8 cellular contexts compared by ENCODE assay signal in genomic region chr16:83898463-83899271, GRCh38. TPM values are rescaled to one million over a fixed set of nuclear protein-coding genes. Genes with fewer than 3 reads are reported as not detected.
A peak's percentile ranks its signal among the peaks of the same experiment; 100 is the strongest.
DNase-seq lines count a peak whose midpoint lies in the region; ATAC-seq, FAIRE-seq and TF ChIP-seq lines count a peak whose summit lies in the region.

Gene MLYCD, plus strand, starts transcription at chr16:83899115. Its CDS starts 30 bp downstream, at chr16:83899145.

- peak; percentile 55 to 86 for DNase-seq in A549 (ENCODE audit: low read depth in 1 of 2, low spot score in 1 of 2)
- peak; percentile 50 for DNase-seq in NCI-H2196 treated with DMSO at 0.1 percent for 48 hours (lab: John Stamatoyannopoulos, UW; ENCODE audit: unreplicated experiment)
- DNase-seq in activated CD4-positive, alpha-beta T cell treated with anti-CD3 and anti-CD28 coated beads for 36 hours: peak; percentile 82
- peak; percentile 88 to 91 for DNase-seq in left colon
- DNase-seq in stimulated activated CD4-positive, alpha-beta T cell treated with anti-CD3 and anti-CD28 coated beads, Interleukin-1b, Interleukin-23, amount 100 ng/mL, for 4 hours (ENCODE audit: low read depth in 2 of 2): peak; percentile 49 to 69

- peak within 1 kb of the TSS; percentile 63 for H3K4me3 ChIP-seq in A549

- POLR2A ChIA-PET in A549 (lab: Yijun Ruan, JAX): no interaction called here
- POLR2A ChIA-PET in activated CD4-positive, alpha-beta T cell treated with anti-CD3 and anti-CD28 coated beads for 36 hours (lab: Charles Lee): interaction anchor here (1.0 kb wide), 1 partner anchor 16 kb away, joined by 3 read pairs; no protein-coding TSS in a partner anchor

- peak within 1 kb of the TSS; percentile 96 for H3K4me3 Mint-ChIP-seq in activated CD4-positive, alpha-beta T cell treated with anti-CD3 and anti-CD28 coated beads for 36 hours

- FAIRE-seq in A549 (lab: Jason Lieb, UNC): no peak

- H3K4me2 ChIP-seq in A549: peak within 1 kb of the TSS; percentile 91

- no peaks in the 10 kb centered on the region for H3K9me3 Mint-ChIP-seq in activated CD4-positive, alpha-beta T cell treated with anti-CD3 and anti-CD28 coated beads for 36 hours (ENCODE audit: low read depth)

- CTCF ChIA-PET in A549 (lab: Yijun Ruan, JAX): interaction anchor here (1.2 kb wide), 1 partner anchor 73 kb away, joined by 10 read pairs; no protein-coding TSS in a partner anchor
- CTCF ChIA-PET in activated CD4-positive, alpha-beta T cell treated with anti-CD3 and anti-CD28 coated beads for 36 hours (lab: Charles Lee): interaction anchor here (1.0 to 2.3 kb wide), 3 partner anchors 12 to 74 kb away, joined by 3 to 10 read pairs (median 4); no protein-coding TSS in a partner anchor

- H3K27me3 Mint-ChIP-seq in activated CD4-positive, alpha-beta T cell treated with anti-CD3 and anti-CD28 coated beads for 36 hours: peaks cover 3% of the 10 kb centered on the region

- no peak for TF ChIP-seq CTCF in A549 (IDR thresholded peaks at IDR 0.05)

- no peaks in the 10 kb centered on the region for H3K9me3 ChIP-seq in A549

- H3K4me1 ChIP-seq in A549: peaks cover 8% of the 10 kb centered on the region; the same call in 2 of the 3 replicates

- H3K36me3 Mint-ChIP-seq in activated CD4-positive, alpha-beta T cell treated with anti-CD3 and anti-CD28 coated beads for 36 hours (ENCODE audit: low read depth): no peaks in the 10 kb centered on the region

- H3K4me1 Mint-ChIP-seq in activated CD4-positive, alpha-beta T cell treated with anti-CD3 and anti-CD28 coated beads for 36 hours: peaks cover 28% of the 10 kb centered on the region

- TF ChIP-seq EP300 in A549 (IDR thresholded peaks at IDR 0.05): no peak

- WGBS in A549 (ENCODE audit: missing lambda C conversion rate): 22% methylated on average over 22 of the region's 69 CpGs

- ATAC-seq in A549 (peak; percentile 93 to 94), GM18508 (IDR thresholded peaks at IDR 0.05; ENCODE audit: insufficient read depth, unreplicated experiment) (peak; percentile 52), HG02970 (IDR thresholded peaks at IDR 0.05; ENCODE audit: low FRiP score, unreplicated experiment) (peak; percentile 94), left colon (peak; percentile 93)
- peak; percentile 95 for ATAC-seq in activated CD4-positive, alpha-beta T cell treated with anti-CD3 and anti-CD28 coated beads for 36 hours

- peak; percentile 31 for TF ChIP-seq POLR2A in A549 (IDR thresholded peaks at IDR 0.05; ENCODE audit: low read length)

- intact Hi-C loops in activated CD4-positive, alpha-beta T cell treated with anti-CD3 and anti-CD28 coated beads for 36 hours (cut with DNase I, micrococcal nuclease): loop anchor here (1.0 to 5.0 kb wide), 9 partner anchors 55 to 289 kb away; partner anchors contain the start of genes HSBP1 (in 2 of the 2), DNAAF1 (in 1 of the 2), HSDL1 (in 1 of the 2) and MBTPS1 (in 1 of the 2)
- intact Hi-C loops in left colon (cut with DNase I, micrococcal nuclease): no loop called here

- peak within 1 kb of the TSS; percentile 83 for H3K27ac Mint-ChIP-seq in activated CD4-positive, alpha-beta T cell treated with anti-CD3 and anti-CD28 coated beads for 36 hours

- H3K27ac ChIP-seq in A549 (peak within 1 kb of the TSS; percentile 64 to 93), cingulate gyrus (ENCODE audit: low read depth, low read length) (peak within 1 kb of the TSS; percentile 92)

- no peak for TF ChIP-seq RAD21 in A549 (conservative IDR thresholded peaks at IDR 0.05 in 1 of 2, IDR thresholded peaks at IDR 0.05 in 1 of 2)

TF ChIP-seq in A549, 52 proteins besides CTCF, POLR2A, EP300 and RAD21 (continues in another document):
- TF ChIP-seq EHMT2 (IDR thresholded peaks at IDR 0.05; ENCODE audit: low read depth) (no peak), PBX3 (IDR thresholded peaks at IDR 0.05) (no peak), POLR2AphosphoS2 (conservative IDR thresholded peaks at IDR 0.05; ENCODE audit: low read length) (no peak), CHD4 (IDR thresholded peaks at IDR 0.05; ENCODE audit: borderline replicate concordance) (0 out of 2 replicates have a peak, but pooled peaks have one; percentile 43), TFCP2L1 (CRISPR knock-in tag; IDR thresholded peaks at IDR 0.05) (no peak), SMC3 (IDR thresholded peaks at IDR 0.05) (no peak), CBX8 (IDR thresholded peaks at IDR 0.05) (no peak), ZFP36 (IDR thresholded peaks at IDR 0.05; ENCODE audit: borderline replicate concordance, partially characterized antibody) (no peak), MAFK (IDR thresholded peaks at IDR 0.05; ENCODE audit: partially characterized antibody) (no peak), NPAS2 (CRISPR knock-in tag; IDR thresholded peaks at IDR 0.05; ENCODE audit: borderline replicate concordance) (no peak), FOXS1 (CRISPR knock-in tag; IDR thresholded peaks at IDR 0.05) (no peak), BHLHE40 (IDR thresholded peaks at IDR 0.05; ENCODE audit: low read depth, low read length) (no peak), E2F6 (IDR thresholded peaks at IDR 0.05; ENCODE audit: borderline replicate concordance, low read depth) (peak; percentile 78; the same call in 1 of the 2 replicates), HOXB5 (CRISPR knock-in tag; IDR thresholded peaks at IDR 0.05) (no peak), PHF8 (IDR thresholded peaks at IDR 0.05; ENCODE audit: borderline replicate concordance, low read depth) (peak; percentile 51; the same call in 1 of the 2 replicates), CBX2 (IDR thresholded peaks at IDR 0.05; ENCODE audit: borderline replicate concordance, low read depth) (no peak), EHF (CRISPR knock-in tag; IDR thresholded peaks at IDR 0.05) (no peak), RCOR1 (IDR thresholded peaks at IDR 0.05; ENCODE audit: low read depth, low read length) (no peak), ELK1 (IDR thresholded peaks at IDR 0.05; ENCODE audit: low read depth, low read length) (no peak), JUN (IDR thresholded peaks at IDR 0.05) (peak in 1 of 2 experiments; percentile 67; a peak in 2 of 5 replicates)
- TF ChIP-seq, protein P1, sequence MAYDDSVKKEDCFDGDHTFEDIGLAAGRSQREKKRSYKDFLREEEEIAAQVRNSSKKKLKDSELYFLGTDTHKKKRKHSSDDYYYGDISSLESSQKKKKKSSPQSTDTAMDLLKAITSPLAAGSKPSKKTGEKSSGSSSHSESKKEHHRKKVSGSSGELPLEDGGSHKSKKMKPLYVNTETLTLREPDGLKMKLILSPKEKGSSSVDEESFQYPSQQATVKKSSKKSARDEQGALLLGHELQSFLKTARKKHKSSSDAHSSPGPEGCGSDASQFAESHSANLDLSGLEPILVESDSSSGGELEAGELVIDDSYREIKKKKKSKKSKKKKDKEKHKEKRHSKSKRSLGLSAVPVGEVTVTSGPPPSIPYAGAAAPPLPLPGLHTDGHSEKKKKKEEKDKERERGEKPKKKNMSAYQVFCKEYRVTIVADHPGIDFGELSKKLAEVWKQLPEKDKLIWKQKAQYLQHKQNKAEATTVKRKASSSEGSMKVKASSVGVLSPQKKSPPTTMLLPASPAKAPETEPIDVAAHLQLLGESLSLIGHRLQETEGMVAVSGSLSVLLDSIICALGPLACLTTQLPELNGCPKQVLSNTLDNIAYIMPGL (CRISPR knock-in tag; IDR thresholded peaks at IDR 0.05; ENCODE audit: borderline replicate concordance): no peak
- TF ChIP-seq, protein P2, sequence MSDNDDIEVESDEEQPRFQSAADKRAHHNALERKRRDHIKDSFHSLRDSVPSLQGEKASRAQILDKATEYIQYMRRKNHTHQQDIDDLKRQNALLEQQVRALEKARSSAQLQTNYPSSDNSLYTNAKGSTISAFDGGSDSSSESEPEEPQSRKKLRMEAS (IDR thresholded peaks at IDR 0.05): peak; percentile 71; the same call in 1 of the 2 replicates
- TF ChIP-seq, protein P3, sequence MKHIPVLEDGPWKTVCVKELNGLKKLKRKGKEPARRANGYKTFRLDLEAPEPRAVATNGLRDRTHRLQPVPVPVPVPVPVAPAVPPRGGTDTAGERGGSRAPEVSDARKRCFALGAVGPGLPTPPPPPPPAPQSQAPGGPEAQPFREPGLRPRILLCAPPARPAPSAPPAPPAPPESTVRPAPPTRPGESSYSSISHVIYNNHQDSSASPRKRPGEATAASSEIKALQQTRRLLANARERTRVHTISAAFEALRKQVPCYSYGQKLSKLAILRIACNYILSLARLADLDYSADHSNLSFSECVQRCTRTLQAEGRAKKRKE (CRISPR knock-in tag; IDR thresholded peaks at IDR 0.05; ENCODE audit: low read depth): no peak

RNA-seq across cellular contexts. Expression of gene MLYCD, which starts in this region (rescaled TPM):
- 1.7 and 2.1 TPM in 2 replicates for polyA plus RNA-seq in A549 (2011; rRNA removed)
- polyA plus RNA-seq in A549 (2012; cell fraction: cytosol; rRNA removed): 1.2 and 1.5 TPM in 2 replicates
- 3.3 and 3.7 TPM in 2 replicates for polyA plus RNA-seq in A549 (2012; cell fraction: nucleus; rRNA removed)
- polyA plus RNA-seq in A549 (2017; fragmentation: RNase III; extraction: RNeasy Plus Mini Kit Qiagen cat#74134 plus additional on column Dnase treatment): 1.1 to 1.4 TPM (median 1.3 TPM) in 3 replicates
- 6.7 and 7.5 TPM in 2 replicates for polyA minus RNA-seq in A549 (2011; rRNA and poly(A)+ RNA removed)
- 1 to 10 TPM; 3.3 to 3.8 TPM for total RNA-seq in activated CD4-positive, alpha-beta T cell treated with anti-CD3 and anti-CD28 coated beads for 36 hours
- 1 to 10 TPM; 8.7 to 9.8 TPM for total RNA-seq in left colon

Comparison
In these comparisons a context has a peak if more than half of its experiments do, and no peak if none do; other contexts are left out.
1. Peak in every context shown above with its lines: DNase-seq, ATAC-seq, H3K4me3 ChIP-seq and H3K27ac ChIP-seq.
2. intact Hi-C loops: an anchor here in activated CD4-positive, alpha-beta T cell treated with anti-CD3 and anti-CD28 coated beads for 36 hours (1.0 to 5.0 kb wide); none called in left colon.